12 cellular contexts compared by ENCODE assay signal in genomic region chr3:37024820-37025405, GRCh38. TPM values are rescaled to one million over a fixed set of nuclear protein-coding genes. Genes with fewer than 3 reads are reported as not detected.
DNase-seq lines count a peak whose midpoint lies in the region; ATAC-seq and TF ChIP-seq lines count a peak whose summit lies in the region.
"Had no signal": no experiment of that assay in that cellular context is flagged by ENCODE, and none has a peak within 500 bp of the region (broad histone marks: within the 10 kb centered on the region; RNA-seq: fewer than 3 reads in every experiment).

No MANE protein-coding gene starts in this region.

- peaks cover 12% of the 10 kb centered on the region for H3K4me1 Mint-ChIP-seq in activated T-cell treated with anti-CD3 and anti-CD28 coated beads, Interleukin-2, amount 50 U/mL, for 72 hours (ENCODE audit: low read depth)
- H3K4me1 Mint-ChIP-seq in stimulated activated naive B cell treated with anti-CD40 and anti-IgM and Interleukin-4, amounts not matched to agents 10 μg/mL and 1 μg/mL and 100 μg/mL, for 72 hours: peaks cover 16 to 19% of the 10 kb centered on the region in 2 donors
- H3K4me1 Mint-ChIP-seq in type B pancreatic cell (ENCODE audit: unreplicated experiment): no peaks in the 10 kb centered on the region

- H3K4me3 Mint-ChIP-seq in activated T-cell treated with anti-CD3 and anti-CD28 coated beads, Interleukin-2, amount 50 U/mL, for 72 hours: no peak overlapping the region
- H3K4me3 Mint-ChIP-seq in stimulated activated naive B cell treated with anti-CD40 and anti-IgM and Interleukin-4, amounts not matched to agents 10 μg/mL and 1 μg/mL and 100 μg/mL, for 72 hours: no peak overlapping the region
- H3K4me3 Mint-ChIP-seq in type B pancreatic cell: no peak overlapping the region

- DNase-seq in activated T-cell treated with anti-CD3 and anti-CD28 coated beads, Interleukin-2, amount 50 U/mL, for 72 hours: no peak
- DNase-seq in activated T-cell treated with anti-CD3 and anti-CD28 coated beads, Interleukin-2, amount 50 U/mL, for 48 hours: no peak
- peak; percentile 52 for DNase-seq in SIG-M5 (lab: John Stamatoyannopoulos, UW)
- DNase-seq in stimulated activated naive B cell treated with anti-CD40 and anti-IgM and Interleukin-4, amounts not matched to agents 10 μg/mL and 1 μg/mL and 100 μg/mL, for 72 hours: no peak
- DNase-seq in ACHN: no peak
- DNase-seq in type B pancreatic cell (ENCODE audit: extremely low spot score, unreplicated experiment): no peak
- DNase-seq: NCI-H1048, NCI-H226, Peyer's patch, upper lobe of left lung had no signal

- H3K27me3 Mint-ChIP-seq in activated T-cell treated with anti-CD3 and anti-CD28 coated beads, Interleukin-2, amount 50 U/mL, for 72 hours (ENCODE audit: low read depth): no peaks in the 10 kb centered on the region
- H3K27me3 Mint-ChIP-seq in stimulated activated naive B cell treated with anti-CD40 and anti-IgM and Interleukin-4, amounts not matched to agents 10 μg/mL and 1 μg/mL and 100 μg/mL, for 72 hours: no peaks in the 10 kb centered on the region
- H3K27me3 Mint-ChIP-seq in type B pancreatic cell: no peaks in the 10 kb centered on the region

- ATAC-seq in activated T-cell treated with anti-CD3 and anti-CD28 coated beads, Interleukin-2, amount 50 U/mL, for 72 hours (replicated peaks in 1 of 2): no peak
- ATAC-seq in HG03432 (IDR thresholded peaks at IDR 0.05; ENCODE audit: unreplicated experiment) (peak; percentile 84), HG02840 (IDR thresholded peaks at IDR 0.05; ENCODE audit: low FRiP score, unreplicated experiment) (no peak)
- peak; percentile 78 to 83 for ATAC-seq in stimulated activated naive B cell treated with anti-CD40 and anti-IgM and Interleukin-4, amounts not matched to agents 10 μg/mL and 1 μg/mL and 100 μg/mL, for 72 hours (replicated peaks)

- in situ Hi-C loops in ACHN (cut with HindIII; ENCODE audit: low pct_ligation_motif_present, low pct_unique_long_range_greater_than_20kb, low sequenced_read_pairs): no loop called here

- H3K9me3 Mint-ChIP-seq in activated T-cell treated with anti-CD3 and anti-CD28 coated beads, Interleukin-2, amount 50 U/mL, for 72 hours: no peaks in the 10 kb centered on the region
- H3K9me3 Mint-ChIP-seq in stimulated activated naive B cell treated with anti-CD40 and anti-IgM and Interleukin-4, amounts not matched to agents 10 μg/mL and 1 μg/mL and 100 μg/mL, for 72 hours: no peaks in the 10 kb centered on the region
- H3K9me3 Mint-ChIP-seq in type B pancreatic cell: peaks cover 8% of the 10 kb centered on the region

- H3K27ac Mint-ChIP-seq in activated T-cell treated with anti-CD3 and anti-CD28 coated beads, Interleukin-2, amount 50 U/mL, for 72 hours: peak overlapping the region; percentile 19
- no peak overlapping the region for H3K27ac Mint-ChIP-seq in stimulated activated naive B cell treated with anti-CD40 and anti-IgM and Interleukin-4, amounts not matched to agents 10 μg/mL and 1 μg/mL and 100 μg/mL, for 72 hours
- no peak overlapping the region for H3K27ac Mint-ChIP-seq in type B pancreatic cell

- peaks cover 7 to 38% of the 10 kb centered on the region in 2 donors for H3K36me3 Mint-ChIP-seq in activated T-cell treated with anti-CD3 and anti-CD28 coated beads, Interleukin-2, amount 50 U/mL, for 72 hours (ENCODE audit: insufficient read depth in 2 of 2)
- peaks cover 51 to 75% of the 10 kb centered on the region in 2 donors for H3K36me3 Mint-ChIP-seq in stimulated activated naive B cell treated with anti-CD40 and anti-IgM and Interleukin-4, amounts not matched to agents 10 μg/mL and 1 μg/mL and 100 μg/mL, for 72 hours
- H3K36me3 Mint-ChIP-seq in type B pancreatic cell: peaks cover 63% of the 10 kb centered on the region

- TF ChIP-seq CTCF in type B pancreatic cell (conservative IDR thresholded peaks at IDR 0.05): no peak

RNA-seq across cellular contexts. Expression of gene MLH1, which starts 31.6 kb away (rescaled TPM):
- 10 to 100 TPM; 80.3 to 81.8 TPM for total RNA-seq in activated T-cell treated with anti-CD3 and anti-CD28 coated beads, Interleukin-2, amount 50 U/mL, for 72 hours
- 29.5 and 41.0 TPM in 2 replicates for total RNA-seq in type B pancreatic cell (ENCODE audit: low replicate concordance)

RNA-seq across cellular contexts. Expression of gene EPM2AIP1, which starts 32.0 kb away (rescaled TPM):
- total RNA-seq in activated T-cell treated with anti-CD3 and anti-CD28 coated beads, Interleukin-2, amount 50 U/mL, for 72 hours: 10 to 100 TPM; 12.1 to 19.0 TPM
- total RNA-seq in type B pancreatic cell (ENCODE audit: low replicate concordance): 27.5 and 29.2 TPM in 2 replicates

Comparison
In these comparisons a context has a peak if more than half of its experiments do, and no peak if none do; other contexts are left out.
1. ATAC-seq: peak in HG03432 (single experiment) and stimulated activated naive B cell treated with anti-CD40 and anti-IgM and Interleukin-4, amounts not matched to agents 10 μg/mL and 1 μg/mL and 100 μg/mL, for 72 hours (2 of 2); none in activated T-cell treated with anti-CD3 and anti-CD28 coated beads, Interleukin-2, amount 50 U/mL, for 72 hours (0 of 2) and HG02840 (single experiment).